In genomic region chr2:41194235-41194634, GRCh38 we compare ENCODE assay signal across 11 cellular contexts.
A peak's percentile ranks its signal among the peaks of the same experiment; 100 is the strongest.
DNase-seq lines count a peak whose midpoint lies in the region; ATAC-seq and TF ChIP-seq lines count a peak whose summit lies in the region.
"Had no signal": no experiment of that assay in that cellular context is flagged by ENCODE, and none has a peak within 500 bp of the region (broad histone marks: within the 10 kb centered on the region; RNA-seq: fewer than 3 reads in every experiment).

No MANE protein-coding gene starts in this region.

- H3K36me3 ChIP-seq in MG63 (no peaks in the 10 kb centered on the region), right atrium auricular region (no peaks in the 10 kb centered on the region), colonic mucosa (no peaks in the 10 kb centered on the region)

- intact Hi-C loops in colonic mucosa (cut with DNase I) = no loop called here

- no peak overlapping the region for H3K4me3 ChIP-seq in MG63
- no peak overlapping the region for H3K4me3 ChIP-seq in astrocyte of the spinal cord (ENCODE audit: low read depth, low read length)
- H3K4me3 ChIP-seq in right atrium auricular region = no peak overlapping the region
- H3K4me3 ChIP-seq in colonic mucosa = no peak overlapping the region
- H3K4me3 ChIP-seq: dorsolateral prefrontal cortex had no signal

- no peak for ATAC-seq in GM19455 (IDR thresholded peaks at IDR 0.05; ENCODE audit: unreplicated experiment)
- no peak for ATAC-seq in GM19463 (IDR thresholded peaks at IDR 0.05; ENCODE audit: unreplicated experiment)
- ATAC-seq in GM19023 (IDR thresholded peaks at IDR 0.05; ENCODE audit: unreplicated experiment) = no peak

- in situ Hi-C loops in astrocyte of the spinal cord (cut with HindIII; ENCODE audit: low sequenced_read_pairs) = no loop called here

- H3K4me1 ChIP-seq in right atrium auricular region (no peaks in the 10 kb centered on the region), colonic mucosa (no peaks in the 10 kb centered on the region)

- DNase-seq in MG63 = peak; percentile 23
- DNase-seq in astrocyte of the spinal cord (ENCODE audit: low read depth, low spot score) = peak; percentile 90
- peak; percentile 58 for DNase-seq in right atrium auricular region (ENCODE audit: low spot score)
- peak; percentile 23 for DNase-seq in stromal cell of bone marrow (ENCODE audit: low read depth)
- no peak for DNase-seq in colonic mucosa
- DNase-seq: DMS 273 treated with DMSO at 0.1 percent for 48 hours, dorsolateral prefrontal cortex, NCI-H2029 had no signal

- TF ChIP-seq CTCF in astrocyte of the spinal cord (IDR thresholded peaks at IDR 0.05; ENCODE audit: low read depth, low read length) (no peak), right atrium auricular region (IDR thresholded peaks at IDR 0.05) (no peak), colonic mucosa (IDR thresholded peaks at IDR 0.05) (no peak)

- H3K9me3 ChIP-seq in MG63 (no peaks in the 10 kb centered on the region), right atrium auricular region (no peaks in the 10 kb centered on the region), colonic mucosa (no peaks in the 10 kb centered on the region)

- H3K9ac ChIP-seq in colonic mucosa (ENCODE audit: low read depth in 2 of 2, low read length in 2 of 2) = no peak overlapping the region

- H3K27me3 ChIP-seq in MG63 (peaks cover 2% of the 10 kb centered on the region; the same call in 1 of the 2 replicates), right atrium auricular region (no peaks in the 10 kb centered on the region), colonic mucosa (no peaks in the 10 kb centered on the region)
- H3K27me3 ChIP-seq: dorsolateral prefrontal cortex had no signal

- H3K27ac ChIP-seq in right atrium auricular region (no peak overlapping the region), colonic mucosa (no peak overlapping the region)
- H3K27ac ChIP-seq: dorsolateral prefrontal cortex had no signal
